Comparison of ENCODE assay signal across 1 cellular context in genomic region chr11:118050208-118050891, GRCh38.
TF ChIP-seq lines count a peak whose summit lies in the region.

No MANE protein-coding gene starts in this region.

TF ChIP-seq in SK-N-SH, 30 proteins besides CTCF, POLR2A, EP300 and RAD21:
- TF ChIP-seq NRF1 (IDR thresholded peaks at IDR 0.05; ENCODE audit: low read depth, low read length) = no peak
- no peak for TF ChIP-seq TEAD4 (IDR thresholded peaks at IDR 0.05; ENCODE audit: borderline replicate concordance, insufficient read depth)
- TF ChIP-seq TAF1 (IDR thresholded peaks at IDR 0.05; ENCODE audit: borderline replicate concordance, low read depth, low read length) = no peak
- no peak for TF ChIP-seq USF1 (IDR thresholded peaks at IDR 0.05; ENCODE audit: borderline replicate concordance, low read depth)
- TF ChIP-seq MEF2A (IDR thresholded peaks at IDR 0.05; ENCODE audit: borderline replicate concordance, low read depth) = no peak
- no peak for TF ChIP-seq RXRA (IDR thresholded peaks at IDR 0.05; ENCODE audit: borderline replicate concordance, low read depth)
- TF ChIP-seq TCF12 (IDR thresholded peaks at IDR 0.05) = no peak
- no peak for TF ChIP-seq SMC3 (IDR thresholded peaks at IDR 0.05; ENCODE audit: low read depth, low read length)
- TF ChIP-seq GATA2 (CRISPR knock-in tag; IDR thresholded peaks at IDR 0.05) = no peak
- no peak for TF ChIP-seq JUND (IDR thresholded peaks at IDR 0.05)
- TF ChIP-seq EZH2phosphoT487 (IDR thresholded peaks at IDR 0.05; ENCODE audit: borderline replicate concordance, low read depth) = no peak
- TF ChIP-seq FOSL2 (IDR thresholded peaks at IDR 0.05; ENCODE audit: borderline replicate concordance, low read depth) = no peak
- no peak for TF ChIP-seq PBX3 (IDR thresholded peaks at IDR 0.05)
- no peak for TF ChIP-seq POLR2AphosphoS5 (IDR thresholded peaks at IDR 0.05; ENCODE audit: low read depth, low read length)
- no peak for TF ChIP-seq GABPA (IDR thresholded peaks at IDR 0.05; ENCODE audit: low read depth)
- no peak for TF ChIP-seq ZBTB33 (IDR thresholded peaks at IDR 0.05; ENCODE audit: borderline replicate concordance, low read depth)
- TF ChIP-seq REST (IDR thresholded peaks at IDR 0.05; ENCODE audit: low read depth, low read length) = no peak
- no peak for TF ChIP-seq RCOR1 (IDR thresholded peaks at IDR 0.05; ENCODE audit: low read length)
